ENCODE assay signal across 8 cellular contexts in genomic region chr3:12995389-12996180, GRCh38.
DNase-seq lines count a peak whose midpoint lies in the region; ATAC-seq and TF ChIP-seq lines count a peak whose summit lies in the region.

No MANE protein-coding gene starts in this region.

- H3K27ac Mint-ChIP-seq in activated CD4-positive, alpha-beta T cell treated with anti-CD3 and anti-CD28 coated beads, Interleukin-2, amount 10 ng/mL, durations not matched to agents 7 days and 5 days = no peak overlapping the region
- peak overlapping the region; percentile 96 for H3K27ac Mint-ChIP-seq in activated naive CD8-positive, alpha-beta T cell

- H3K4me1 Mint-ChIP-seq in activated CD4-positive, alpha-beta T cell treated with anti-CD3 and anti-CD28 coated beads, Interleukin-2, amount 10 ng/mL, durations not matched to agents 7 days and 5 days = peaks cover 24% of the 10 kb centered on the region
- H3K4me1 Mint-ChIP-seq in activated naive CD8-positive, alpha-beta T cell (ENCODE audit: low read depth) = peaks cover 49% of the 10 kb centered on the region

- H3K27me3 ChIP-seq in right lobe of liver = no peaks in the 10 kb centered on the region
- H3K27me3 ChIP-seq in thyroid gland = no peaks in the 10 kb centered on the region

- TF ChIP-seq CTCF in right lobe of liver (IDR thresholded peaks at IDR 0.05) (no peak), thyroid gland (IDR thresholded peaks at IDR 0.05) (no peak)

- H3K9me3 ChIP-seq in right lobe of liver (no peaks in the 10 kb centered on the region), thyroid gland (no peaks in the 10 kb centered on the region)

- no peaks in the 10 kb centered on the region for H3K27me3 Mint-ChIP-seq in activated CD4-positive, alpha-beta T cell treated with anti-CD3 and anti-CD28 coated beads, Interleukin-2, amount 10 ng/mL, durations not matched to agents 7 days and 5 days
- no peaks in the 10 kb centered on the region for H3K27me3 Mint-ChIP-seq in activated naive CD8-positive, alpha-beta T cell

- POLR2A ChIA-PET in activated CD4-positive, alpha-beta T cell treated with anti-CD3 and anti-CD28 coated beads, Interleukin-2, amount 10 ng/mL, durations not matched to agents 7 days and 5 days (lab: Charles Lee) = no interaction called here

- ATAC-seq in right lobe of liver = no peak
- ATAC-seq in GM21515 (IDR thresholded peaks at IDR 0.05; ENCODE audit: unreplicated experiment) = no peak

- CTCF ChIA-PET in activated CD4-positive, alpha-beta T cell treated with anti-CD3 and anti-CD28 coated beads, Interleukin-2, amount 10 ng/mL, durations not matched to agents 7 days and 5 days (lab: Charles Lee) = interaction anchor here (0.7 to 4.6 kb wide), 24 partner anchors 10 to 415 kb away, joined by 3 to 45 read pairs (median 4); no protein-coding TSS in a partner anchor

- intact Hi-C loops in right lobe of liver (cut with DNase I) (no loop called here), thyroid gland (cut with DNase I) (no loop called here)

- H3K36me3 ChIP-seq in right lobe of liver (no peaks in the 10 kb centered on the region), thyroid gland (no peaks in the 10 kb centered on the region)

- TF ChIP-seq POLR2A in right lobe of liver (IDR thresholded peaks at IDR 0.05) (no peak), thyroid gland (IDR thresholded peaks at IDR 0.05) (no peak)

- no peak overlapping the region for H3K4me3 ChIP-seq in right lobe of liver
- H3K4me3 ChIP-seq in thyroid gland (replicated peaks in 1 of 3) = no peak overlapping the region

- peaks cover 36% of the 10 kb centered on the region for H3K36me3 Mint-ChIP-seq in activated CD4-positive, alpha-beta T cell treated with anti-CD3 and anti-CD28 coated beads, Interleukin-2, amount 10 ng/mL, durations not matched to agents 7 days and 5 days (ENCODE audit: low read depth)
- H3K36me3 Mint-ChIP-seq in activated naive CD8-positive, alpha-beta T cell = peaks cover 4% of the 10 kb centered on the region

- peak overlapping the region; percentile 80 for H3K4me3 Mint-ChIP-seq in activated CD4-positive, alpha-beta T cell treated with anti-CD3 and anti-CD28 coated beads, Interleukin-2, amount 10 ng/mL, durations not matched to agents 7 days and 5 days
- peak overlapping the region; percentile 96 for H3K4me3 Mint-ChIP-seq in activated naive CD8-positive, alpha-beta T cell

- H3K27ac ChIP-seq in right lobe of liver (peak overlapping the region in 2 of 3 donors; percentile 2 to 72), thyroid gland (peak overlapping the region; percentile 58 to 79 (median 79))

- WGBS in right lobe of liver (ENCODE audit: insufficient coverage, low coverage, low lambda C conversion rate, missing lambda C conversion rate) = 52% methylated on average over 5 of the region's 10 CpGs
- WGBS in thyroid gland, 2 donors = 73 to 93% methylated on average over 9 of the region's 10 CpGs

- H3K9me3 Mint-ChIP-seq in activated CD4-positive, alpha-beta T cell treated with anti-CD3 and anti-CD28 coated beads, Interleukin-2, amount 10 ng/mL, durations not matched to agents 7 days and 5 days = no peaks in the 10 kb centered on the region
- H3K9me3 Mint-ChIP-seq in activated naive CD8-positive, alpha-beta T cell (ENCODE audit: low read depth) = no peaks in the 10 kb centered on the region

- H3K4me1 ChIP-seq in right lobe of liver = no peaks in the 10 kb centered on the region
- peaks cover 4 to 11% of the 10 kb centered on the region in 2 donors for H3K4me1 ChIP-seq in thyroid gland

- DNase-seq in activated CD4-positive, alpha-beta T cell treated with anti-CD3 and anti-CD28 coated beads, Interleukin-2, amount 10 ng/mL, durations not matched to agents 7 days and 5 days = no peak
- no peak for DNase-seq in activated CD4-positive, alpha-beta T cell treated with anti-CD3 and anti-CD28 coated beads, Interleukin-2, amount 50 U/mL, for 1 hour
- peak in 1 of 3 donors; percentile 45 for DNase-seq in right lobe of liver
- no peak for DNase-seq in thyroid gland
- no peak for DNase-seq in NCI-H1417 treated with DMSO at 0.1 percent for 48 hours (lab: John Stamatoyannopoulos, UW)
- DNase-seq in NCI-H146 (lab: John Stamatoyannopoulos, UW) = no peak
